Comparison of ENCODE assay signal across 8 cellular contexts in the genomic region with DNA sequence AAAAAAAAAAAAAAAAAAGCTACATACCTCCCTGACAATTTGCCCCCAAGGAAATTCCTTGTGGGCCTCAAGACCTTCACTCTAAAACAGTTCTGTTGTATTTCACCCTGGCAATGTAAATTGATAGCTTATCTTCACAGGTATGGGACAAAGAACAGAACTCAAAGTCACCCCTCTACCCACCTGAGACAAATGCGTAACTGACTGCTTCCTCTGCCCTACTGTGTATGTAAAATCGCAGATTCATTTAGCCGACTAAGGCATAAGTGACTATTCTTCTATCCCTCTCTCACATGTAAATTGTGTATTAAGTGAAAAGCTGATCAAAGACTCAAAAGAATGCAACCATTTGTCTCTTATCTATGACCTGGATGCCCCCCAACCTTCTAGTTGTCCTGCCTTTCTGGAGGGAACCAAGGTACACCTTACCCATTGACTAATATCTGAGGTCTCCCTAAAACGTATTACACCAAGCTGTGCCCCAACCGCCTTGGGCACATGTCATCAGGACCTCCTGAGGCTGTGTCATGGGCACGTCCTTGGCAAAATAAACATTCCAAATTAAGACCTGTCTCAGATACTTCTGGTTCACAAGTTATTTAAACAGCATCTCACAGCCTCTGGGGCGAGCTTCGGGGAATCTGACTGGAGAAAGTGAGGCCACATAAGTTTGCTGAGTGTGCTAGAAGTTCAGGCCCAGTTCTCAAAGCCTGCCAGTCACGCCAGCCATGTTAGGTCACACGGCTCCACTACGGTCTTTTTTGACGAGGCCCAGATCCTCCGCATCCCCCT. TPM values are rescaled to one million over a fixed set of nuclear protein-coding genes. Genes with fewer than 3 reads are reported as not detected.
DNase-seq lines count a peak whose midpoint lies in the region; ATAC-seq, FAIRE-seq and TF ChIP-seq lines count a peak whose summit lies in the region.

No MANE protein-coding gene starts in this region.

- DNase-seq in cardiac muscle cell (ENCODE audit: low read depth in 1 of 2, low spot score in 1 of 2): no peak
- DNase-seq in left cardiac atrium: no peak
- peak; percentile 61 for DNase-seq in activated CD8-positive, alpha-beta T cell treated with anti-CD3 and anti-CD28 coated beads for 36 hours
- no peak for DNase-seq in right atrium auricular region (ENCODE audit: low spot score)
- DNase-seq in small intestine: peak; percentile 20
- DNase-seq in central memory CD4-positive, alpha-beta T cell: no peak
- no peak for DNase-seq in activated CD4-positive, alpha-beta T cell treated with anti-CD3 and anti-CD28 coated beads for 4 hours

- H3K4me3 Mint-ChIP-seq in activated CD8-positive, alpha-beta T cell treated with anti-CD3 and anti-CD28 coated beads for 36 hours: peak overlapping the region; percentile 94

- ATAC-seq in left cardiac atrium (no peak), HG03139 (IDR thresholded peaks at IDR 0.05; ENCODE audit: unreplicated experiment) (peak; percentile 20)
- peak; percentile 5 for ATAC-seq in activated CD8-positive, alpha-beta T cell treated with anti-CD3 and anti-CD28 coated beads for 36 hours

- H3K27me3 ChIP-seq in cardiac muscle cell (no peaks in the 10 kb centered on the region), right atrium auricular region (no peaks in the 10 kb centered on the region), small intestine (ENCODE audit: control insufficient read depth in 2 of 2, insufficient read depth in 2 of 2, low read length in 2 of 2) (no peaks in the 10 kb centered on the region)

- H3K4me1 ChIP-seq in cardiac muscle cell (ENCODE audit: low read depth) (peaks cover 27% of the 10 kb centered on the region), right atrium auricular region (peaks cover 0 to 46% of the 10 kb centered on the region in 2 donors), small intestine (ENCODE audit: control insufficient read depth in 2 of 2, insufficient read depth in 1 of 2, low read depth in 1 of 2, low read length in 1 of 2) (peaks cover 0 to 9% of the 10 kb centered on the region in 2 donors)

- H3K27ac ChIP-seq in cardiac muscle cell: peak overlapping the region; percentile 97
- H3K27ac ChIP-seq in right atrium auricular region: peak overlapping the region; percentile 95 to 97
- H3K27ac ChIP-seq in small intestine (ENCODE audit: low read depth in 1 of 2, low read length in 1 of 2): peak overlapping the region; percentile 98 to 100

- H3K9me3 ChIP-seq in cardiac muscle cell (ENCODE audit: low read depth): no peaks in the 10 kb centered on the region
- H3K9me3 ChIP-seq in right atrium auricular region: no peaks in the 10 kb centered on the region
- no peaks in the 10 kb centered on the region for H3K9me3 ChIP-seq in small intestine (ENCODE audit: control insufficient read depth, low read depth)

- CTCF ChIA-PET in activated CD8-positive, alpha-beta T cell treated with anti-CD3 and anti-CD28 coated beads for 36 hours (lab: Charles Lee): no interaction called here

- no peak for FAIRE-seq in small intestine (lab: Jason Lieb, UNC)

- H3K36me3 ChIP-seq in cardiac muscle cell: no peaks in the 10 kb centered on the region
- H3K36me3 ChIP-seq in right atrium auricular region: no peaks in the 10 kb centered on the region
- H3K36me3 ChIP-seq in small intestine (ENCODE audit: control insufficient read depth in 2 of 2, insufficient read depth in 2 of 2, low read length in 2 of 2): no peaks in the 10 kb centered on the region

- TF ChIP-seq CTCF in cardiac muscle cell (IDR thresholded peaks at IDR 0.05; ENCODE audit: low read depth, low read length) (no peak), right atrium auricular region (IDR thresholded peaks at IDR 0.05) (no peak)
- TF ChIP-seq CTCF in activated CD8-positive, alpha-beta T cell treated with anti-CD3 and anti-CD28 coated beads for 36 hours (IDR thresholded peaks at IDR 0.05): no peak

- H3K36me3 Mint-ChIP-seq in activated CD8-positive, alpha-beta T cell treated with anti-CD3 and anti-CD28 coated beads for 36 hours (ENCODE audit: low read depth): peaks cover 31% of the 10 kb centered on the region

- H3K27ac Mint-ChIP-seq in activated CD8-positive, alpha-beta T cell treated with anti-CD3 and anti-CD28 coated beads for 36 hours: peak overlapping the region; percentile 94

- no peaks in the 10 kb centered on the region for H3K9me3 Mint-ChIP-seq in activated CD8-positive, alpha-beta T cell treated with anti-CD3 and anti-CD28 coated beads for 36 hours

- peaks cover 61% of the 10 kb centered on the region for H3K4me1 Mint-ChIP-seq in activated CD8-positive, alpha-beta T cell treated with anti-CD3 and anti-CD28 coated beads for 36 hours (ENCODE audit: low read depth)

- H3K4me3 ChIP-seq in cardiac muscle cell: peak overlapping the region; percentile 44
- peak overlapping the region; percentile 78 to 80 for H3K4me3 ChIP-seq in right atrium auricular region
- H3K4me3 ChIP-seq in small intestine (ENCODE audit: low read depth in 1 of 2, low read length in 2 of 2): peak overlapping the region; percentile 72 to 88

- POLR2A ChIA-PET in activated CD8-positive, alpha-beta T cell treated with anti-CD3 and anti-CD28 coated beads for 36 hours (lab: Charles Lee): interaction anchor here (0.6 to 1.4 kb wide), 8 partner anchors 10 to 108 kb away, joined by 3 to 7 read pairs (median 3); no protein-coding TSS in a partner anchor

- no peaks in the 10 kb centered on the region for H3K27me3 Mint-ChIP-seq in activated CD8-positive, alpha-beta T cell treated with anti-CD3 and anti-CD28 coated beads for 36 hours

- intact Hi-C loops in left cardiac atrium (cut with DNase I): no loop called here
- intact Hi-C loops in activated CD8-positive, alpha-beta T cell treated with anti-CD3 and anti-CD28 coated beads for 36 hours (cut with micrococcal nuclease): no loop called here

- WGBS in small intestine, 3 donors: 5 to 8% (median 7%) methylated on average over 13 of the region's 13 CpGs

RNA-seq across cellular contexts. Expression of gene TBCA, which starts 1.0 kb away (rescaled TPM):
- total RNA-seq in cardiac muscle cell: 218 and 245 TPM in 2 replicates
- 287 and 318 TPM in 2 replicates for polyA plus RNA-seq in cardiac muscle cell
- total RNA-seq in left cardiac atrium: 100 to 1,000 TPM; 123 to 153 TPM
- total RNA-seq in activated CD8-positive, alpha-beta T cell treated with anti-CD3 and anti-CD28 coated beads for 36 hours: 100 to 1,000 TPM; 192 to 196 TPM
- 100 to 1,000 TPM; 113 to 114 TPM for total RNA-seq in right atrium auricular region
- polyA plus RNA-seq in small intestine: 100 to 1,000 TPM; 198 to 223 (median 218) TPM

Comparison
In these comparisons a context has a peak if more than half of its experiments do, and no peak if none do; other contexts are left out.
1. DNase-seq: peak in activated CD8-positive, alpha-beta T cell treated with anti-CD3 and anti-CD28 coated beads for 36 hours (single experiment) and small intestine (single experiment); none in cardiac muscle cell (0 of 2), left cardiac atrium (single experiment), right atrium auricular region (single experiment), central memory CD4-positive, alpha-beta T cell (single experiment) and activated CD4-positive, alpha-beta T cell treated with anti-CD3 and anti-CD28 coated beads for 4 hours (0 of 2).
2. ATAC-seq: peak in HG03139 (single experiment) and activated CD8-positive, alpha-beta T cell treated with anti-CD3 and anti-CD28 coated beads for 36 hours (single experiment); none in left cardiac atrium (0 of 2).
3. Peak in every context shown above with its lines, with median percentiles within 50 percentile points of each other: H3K27ac ChIP-seq and H3K4me3 ChIP-seq.